13 cellular contexts compared by ENCODE assay signal in the genomic region with DNA sequence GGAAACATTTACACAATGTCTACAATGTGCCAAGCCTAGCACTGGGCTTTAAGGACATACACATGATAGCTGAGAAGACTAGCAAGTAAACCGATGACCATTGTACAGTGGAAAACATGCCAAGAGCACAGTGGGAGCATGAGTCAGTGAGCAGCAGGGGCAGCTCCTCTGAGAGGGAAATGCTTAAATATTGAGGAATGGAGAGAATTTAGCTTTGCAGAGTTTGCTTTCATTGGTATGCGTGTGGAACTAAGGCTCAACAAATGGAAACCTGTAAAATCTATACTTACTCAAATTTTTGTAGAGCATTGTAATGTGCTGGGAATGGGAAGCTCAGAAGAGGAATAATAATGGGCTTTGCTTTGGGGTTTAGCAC.
A peak's percentile ranks its signal among the peaks of the same experiment; 100 is the strongest.
DNase-seq lines count a peak whose midpoint lies in the region; ATAC-seq lines count a peak whose summit lies in the region.
"Had no signal": no experiment of that assay in that cellular context is flagged by ENCODE, and none has a peak within 500 bp of the region (broad histone marks: within the 10 kb centered on the region; RNA-seq: fewer than 3 reads in every experiment).

No MANE protein-coding gene starts in this region.

- H3K4me1 ChIP-seq in adipocyte (ENCODE audit: control insufficient read depth, insufficient read depth, low read length), result peaks cover 24% of the 10 kb centered on the region
- H3K4me1 ChIP-seq: right atrium auricular region had no signal

- no peak overlapping the region for H3K9ac ChIP-seq in adipocyte (ENCODE audit: low read length)

- no peaks in the 10 kb centered on the region for H3K9me3 ChIP-seq in adipocyte (ENCODE audit: control insufficient read depth, low read length)
- H3K9me3 ChIP-seq: right atrium auricular region had no signal

- DNase-seq in GM04503 (ENCODE audit: low read depth) (peak; percentile 95), adipocyte (ENCODE audit: low read depth) (peak; percentile 88), fibroblast of the conjunctiva (ENCODE audit: low read depth) (peak; percentile 75), stromal cell of bone marrow (ENCODE audit: low read depth) (peak; percentile 92), KG1 (lab: John Stamatoyannopoulos, UW) (no peak), activated T-cell treated with anti-CD3 and anti-CD28 coated beads for 4 hours (no peak)
- no peak for DNase-seq in stimulated activated CD4-positive, alpha-beta T cell treated with anti-CD3 and anti-CD28 coated beads, Interleukin-12 subunit alpha, Interleukin-12 subunit beta, amount 100 ng/mL, for 4 hours
- DNase-seq: Calu3; NCI-H2081; stimulated activated naive CD8-positive, alpha-beta T cell treated with anti-CD3 and anti-CD28 coated beads, Interleukin-15, amount 100 ng/mL, for 72 hours had no signal

- H3K27me3 ChIP-seq in adipocyte (replicated peaks; ENCODE audit: control insufficient read depth, insufficient read depth, low read length), result no peaks in the 10 kb centered on the region
- H3K27me3 ChIP-seq: right atrium auricular region had no signal

- no peak overlapping the region for H3K4me3 ChIP-seq in adipocyte (ENCODE audit: low read length)
- H3K4me3 ChIP-seq: right atrium auricular region had no signal

- H3K36me3 ChIP-seq in adipocyte (ENCODE audit: control insufficient read depth, insufficient read depth, low read length, severe bottlenecking), result no peaks in the 10 kb centered on the region
- H3K36me3 ChIP-seq: right atrium auricular region had no signal

- no peak for ATAC-seq in HG03196 (IDR thresholded peaks at IDR 0.05; ENCODE audit: unreplicated experiment)
- ATAC-seq: natural killer cell treated with Interleukin-12 subunit alpha and Interleukin-12 subunit beta and Interleukin-15 and Interleukin-18, amount 100 ng/mL, for 72 hours; stimulated activated naive CD8-positive, alpha-beta T cell treated with anti-CD3 and anti-CD28 coated beads, Interleukin-15, amount 100 ng/mL, for 72 hours had no signal

Comparison
In these comparisons a context has a peak if more than half of its experiments do, and no peak if none do; other contexts are left out.
1. DNase-seq: peak in GM04503 (single experiment), adipocyte (single experiment), fibroblast of the conjunctiva (single experiment) and stromal cell of bone marrow (single experiment); none in KG1 (single experiment), activated T-cell treated with anti-CD3 and anti-CD28 coated beads for 4 hours (single experiment) and stimulated activated CD4-positive, alpha-beta T cell treated with anti-CD3 and anti-CD28 coated beads, Interleukin-12 subunit alpha, Interleukin-12 subunit beta, amount 100 ng/mL, for 4 hours (single experiment).